In the genomic region with DNA sequence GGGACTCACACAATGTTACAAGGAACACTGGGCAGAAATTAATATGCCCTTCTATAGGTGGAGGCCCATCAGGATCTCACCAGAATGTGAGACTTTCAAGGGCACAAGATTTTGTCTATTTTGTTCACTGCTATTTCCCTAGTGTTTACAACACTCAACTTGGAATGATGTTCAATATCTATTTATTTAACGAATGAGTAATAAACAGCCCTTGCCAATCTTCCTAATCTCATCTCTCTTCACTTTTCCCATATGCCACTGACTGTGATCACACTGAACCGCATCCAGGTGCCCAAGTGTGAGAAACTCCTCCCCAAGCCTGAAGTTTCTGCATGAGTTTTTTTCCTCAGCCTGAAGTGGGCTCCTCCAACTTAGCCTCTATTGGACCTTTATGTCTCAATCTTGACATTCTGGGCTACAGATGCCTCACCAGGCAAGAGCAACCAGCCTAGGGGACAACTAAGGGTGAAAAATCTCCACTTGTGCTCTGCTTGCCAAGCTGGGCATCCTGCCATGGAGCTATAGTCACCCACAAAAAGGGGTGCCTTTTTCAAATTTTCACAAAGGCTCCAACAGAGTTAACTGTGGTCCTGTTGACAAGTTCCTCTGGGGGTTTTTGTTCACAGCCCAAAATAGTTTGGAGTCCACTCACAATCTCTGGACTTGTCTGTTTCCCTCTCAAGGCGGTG, we compare ENCODE assay signal across 1 cellular context.
TF ChIP-seq lines count a peak whose summit lies in the region.

No MANE protein-coding gene starts in this region.

TF ChIP-seq in H1, 55 proteins besides CTCF, POLR2A, EP300 and RAD21:
- TF ChIP-seq, protein P1, sequence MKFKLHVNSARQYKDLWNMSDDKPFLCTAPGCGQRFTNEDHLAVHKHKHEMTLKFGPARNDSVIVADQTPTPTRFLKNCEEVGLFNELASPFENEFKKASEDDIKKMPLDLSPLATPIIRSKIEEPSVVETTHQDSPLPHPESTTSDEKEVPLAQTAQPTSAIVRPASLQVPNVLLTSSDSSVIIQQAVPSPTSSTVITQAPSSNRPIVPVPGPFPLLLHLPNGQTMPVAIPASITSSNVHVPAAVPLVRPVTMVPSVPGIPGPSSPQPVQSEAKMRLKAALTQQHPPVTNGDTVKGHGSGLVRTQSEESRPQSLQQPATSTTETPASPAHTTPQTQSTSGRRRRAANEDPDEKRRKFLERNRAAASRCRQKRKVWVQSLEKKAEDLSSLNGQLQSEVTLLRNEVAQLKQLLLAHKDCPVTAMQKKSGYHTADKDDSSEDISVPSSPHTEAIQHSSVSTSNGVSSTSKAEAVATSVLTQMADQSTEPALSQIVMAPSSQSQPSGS (IDR thresholded peaks at IDR 0.05; ENCODE audit: low read length): no peak
- TF ChIP-seq, protein P2, sequence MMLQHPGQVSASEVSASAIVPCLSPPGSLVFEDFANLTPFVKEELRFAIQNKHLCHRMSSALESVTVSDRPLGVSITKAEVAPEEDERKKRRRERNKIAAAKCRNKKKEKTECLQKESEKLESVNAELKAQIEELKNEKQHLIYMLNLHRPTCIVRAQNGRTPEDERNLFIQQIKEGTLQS (IDR thresholded peaks at IDR 0.05; ENCODE audit: insufficient read depth, low read depth, low read length): no peak
- TF ChIP-seq GABPA (IDR thresholded peaks at IDR 0.05; ENCODE audit: borderline replicate concordance, insufficient read depth, low read length) (no peak), JUND (IDR thresholded peaks at IDR 0.05; ENCODE audit: low read length) (no peak), EGR1 (IDR thresholded peaks at IDR 0.05; ENCODE audit: borderline replicate concordance, low read depth, low read length) (no peak), RBBP5 (IDR thresholded peaks at IDR 0.05; ENCODE audit: borderline replicate concordance, low read depth, low read length) (no peak), TAF7 (optimal IDR thresholded peaks at IDR 0.05; ENCODE audit: borderline replicate concordance, low read depth, low read length) (no peak), ASH2L (IDR thresholded peaks at IDR 0.05; ENCODE audit: low read length) (no peak), SP4 (IDR thresholded peaks at IDR 0.05; ENCODE audit: low read length) (no peak)
- TF ChIP-seq, protein P3, sequence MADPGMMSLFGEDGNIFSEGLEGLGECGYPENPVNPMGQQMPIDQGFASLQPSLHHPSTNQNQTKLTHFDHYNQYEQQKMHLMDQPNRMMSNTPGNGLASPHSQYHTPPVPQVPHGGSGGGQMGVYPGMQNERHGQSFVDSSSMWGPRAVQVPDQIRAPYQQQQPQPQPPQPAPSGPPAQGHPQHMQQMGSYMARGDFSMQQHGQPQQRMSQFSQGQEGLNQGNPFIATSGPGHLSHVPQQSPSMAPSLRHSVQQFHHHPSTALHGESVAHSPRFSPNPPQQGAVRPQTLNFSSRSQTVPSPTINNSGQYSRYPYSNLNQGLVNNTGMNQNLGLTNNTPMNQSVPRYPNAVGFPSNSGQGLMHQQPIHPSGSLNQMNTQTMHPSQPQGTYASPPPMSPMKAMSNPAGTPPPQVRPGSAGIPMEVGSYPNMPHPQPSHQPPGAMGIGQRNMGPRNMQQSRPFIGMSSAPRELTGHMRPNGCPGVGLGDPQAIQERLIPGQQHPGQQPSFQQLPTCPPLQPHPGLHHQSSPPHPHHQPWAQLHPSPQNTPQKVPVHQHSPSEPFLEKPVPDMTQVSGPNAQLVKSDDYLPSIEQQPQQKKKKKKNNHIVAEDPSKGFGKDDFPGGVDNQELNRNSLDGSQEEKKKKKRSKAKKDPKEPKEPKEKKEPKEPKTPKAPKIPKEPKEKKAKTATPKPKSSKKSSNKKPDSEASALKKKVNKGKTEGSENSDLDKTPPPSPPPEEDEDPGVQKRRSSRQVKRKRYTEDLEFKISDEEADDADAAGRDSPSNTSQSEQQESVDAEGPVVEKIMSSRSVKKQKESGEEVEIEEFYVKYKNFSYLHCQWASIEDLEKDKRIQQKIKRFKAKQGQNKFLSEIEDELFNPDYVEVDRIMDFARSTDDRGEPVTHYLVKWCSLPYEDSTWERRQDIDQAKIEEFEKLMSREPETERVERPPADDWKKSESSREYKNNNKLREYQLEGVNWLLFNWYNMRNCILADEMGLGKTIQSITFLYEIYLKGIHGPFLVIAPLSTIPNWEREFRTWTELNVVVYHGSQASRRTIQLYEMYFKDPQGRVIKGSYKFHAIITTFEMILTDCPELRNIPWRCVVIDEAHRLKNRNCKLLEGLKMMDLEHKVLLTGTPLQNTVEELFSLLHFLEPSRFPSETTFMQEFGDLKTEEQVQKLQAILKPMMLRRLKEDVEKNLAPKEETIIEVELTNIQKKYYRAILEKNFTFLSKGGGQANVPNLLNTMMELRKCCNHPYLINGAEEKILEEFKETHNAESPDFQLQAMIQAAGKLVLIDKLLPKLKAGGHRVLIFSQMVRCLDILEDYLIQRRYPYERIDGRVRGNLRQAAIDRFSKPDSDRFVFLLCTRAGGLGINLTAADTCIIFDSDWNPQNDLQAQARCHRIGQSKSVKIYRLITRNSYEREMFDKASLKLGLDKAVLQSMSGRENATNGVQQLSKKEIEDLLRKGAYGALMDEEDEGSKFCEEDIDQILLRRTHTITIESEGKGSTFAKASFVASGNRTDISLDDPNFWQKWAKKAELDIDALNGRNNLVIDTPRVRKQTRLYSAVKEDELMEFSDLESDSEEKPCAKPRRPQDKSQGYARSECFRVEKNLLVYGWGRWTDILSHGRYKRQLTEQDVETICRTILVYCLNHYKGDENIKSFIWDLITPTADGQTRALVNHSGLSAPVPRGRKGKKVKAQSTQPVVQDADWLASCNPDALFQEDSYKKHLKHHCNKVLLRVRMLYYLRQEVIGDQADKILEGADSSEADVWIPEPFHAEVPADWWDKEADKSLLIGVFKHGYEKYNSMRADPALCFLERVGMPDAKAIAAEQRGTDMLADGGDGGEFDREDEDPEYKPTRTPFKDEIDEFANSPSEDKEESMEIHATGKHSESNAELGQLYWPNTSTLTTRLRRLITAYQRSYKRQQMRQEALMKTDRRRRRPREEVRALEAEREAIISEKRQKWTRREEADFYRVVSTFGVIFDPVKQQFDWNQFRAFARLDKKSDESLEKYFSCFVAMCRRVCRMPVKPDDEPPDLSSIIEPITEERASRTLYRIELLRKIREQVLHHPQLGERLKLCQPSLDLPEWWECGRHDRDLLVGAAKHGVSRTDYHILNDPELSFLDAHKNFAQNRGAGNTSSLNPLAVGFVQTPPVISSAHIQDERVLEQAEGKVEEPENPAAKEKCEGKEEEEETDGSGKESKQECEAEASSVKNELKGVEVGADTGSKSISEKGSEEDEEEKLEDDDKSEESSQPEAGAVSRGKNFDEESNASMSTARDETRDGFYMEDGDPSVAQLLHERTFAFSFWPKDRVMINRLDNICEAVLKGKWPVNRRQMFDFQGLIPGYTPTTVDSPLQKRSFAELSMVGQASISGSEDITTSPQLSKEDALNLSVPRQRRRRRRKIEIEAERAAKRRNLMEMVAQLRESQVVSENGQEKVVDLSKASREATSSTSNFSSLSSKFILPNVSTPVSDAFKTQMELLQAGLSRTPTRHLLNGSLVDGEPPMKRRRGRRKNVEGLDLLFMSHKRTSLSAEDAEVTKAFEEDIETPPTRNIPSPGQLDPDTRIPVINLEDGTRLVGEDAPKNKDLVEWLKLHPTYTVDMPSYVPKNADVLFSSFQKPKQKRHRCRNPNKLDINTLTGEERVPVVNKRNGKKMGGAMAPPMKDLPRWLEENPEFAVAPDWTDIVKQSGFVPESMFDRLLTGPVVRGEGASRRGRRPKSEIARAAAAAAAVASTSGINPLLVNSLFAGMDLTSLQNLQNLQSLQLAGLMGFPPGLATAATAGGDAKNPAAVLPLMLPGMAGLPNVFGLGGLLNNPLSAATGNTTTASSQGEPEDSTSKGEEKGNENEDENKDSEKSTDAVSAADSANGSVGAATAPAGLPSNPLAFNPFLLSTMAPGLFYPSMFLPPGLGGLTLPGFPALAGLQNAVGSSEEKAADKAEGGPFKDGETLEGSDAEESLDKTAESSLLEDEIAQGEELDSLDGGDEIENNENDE (IDR thresholded peaks at IDR 0.05; ENCODE audit: insufficient replicate concordance, low read length): no peak
- TF ChIP-seq, protein P4, sequence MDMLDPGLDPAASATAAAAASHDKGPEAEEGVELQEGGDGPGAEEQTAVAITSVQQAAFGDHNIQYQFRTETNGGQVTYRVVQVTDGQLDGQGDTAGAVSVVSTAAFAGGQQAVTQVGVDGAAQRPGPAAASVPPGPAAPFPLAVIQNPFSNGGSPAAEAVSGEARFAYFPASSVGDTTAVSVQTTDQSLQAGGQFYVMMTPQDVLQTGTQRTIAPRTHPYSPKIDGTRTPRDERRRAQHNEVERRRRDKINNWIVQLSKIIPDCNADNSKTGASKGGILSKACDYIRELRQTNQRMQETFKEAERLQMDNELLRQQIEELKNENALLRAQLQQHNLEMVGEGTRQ (IDR thresholded peaks at IDR 0.05; ENCODE audit: low read length): no peak
